Comparison of ENCODE assay signal across 1 cellular context in the genomic region with DNA sequence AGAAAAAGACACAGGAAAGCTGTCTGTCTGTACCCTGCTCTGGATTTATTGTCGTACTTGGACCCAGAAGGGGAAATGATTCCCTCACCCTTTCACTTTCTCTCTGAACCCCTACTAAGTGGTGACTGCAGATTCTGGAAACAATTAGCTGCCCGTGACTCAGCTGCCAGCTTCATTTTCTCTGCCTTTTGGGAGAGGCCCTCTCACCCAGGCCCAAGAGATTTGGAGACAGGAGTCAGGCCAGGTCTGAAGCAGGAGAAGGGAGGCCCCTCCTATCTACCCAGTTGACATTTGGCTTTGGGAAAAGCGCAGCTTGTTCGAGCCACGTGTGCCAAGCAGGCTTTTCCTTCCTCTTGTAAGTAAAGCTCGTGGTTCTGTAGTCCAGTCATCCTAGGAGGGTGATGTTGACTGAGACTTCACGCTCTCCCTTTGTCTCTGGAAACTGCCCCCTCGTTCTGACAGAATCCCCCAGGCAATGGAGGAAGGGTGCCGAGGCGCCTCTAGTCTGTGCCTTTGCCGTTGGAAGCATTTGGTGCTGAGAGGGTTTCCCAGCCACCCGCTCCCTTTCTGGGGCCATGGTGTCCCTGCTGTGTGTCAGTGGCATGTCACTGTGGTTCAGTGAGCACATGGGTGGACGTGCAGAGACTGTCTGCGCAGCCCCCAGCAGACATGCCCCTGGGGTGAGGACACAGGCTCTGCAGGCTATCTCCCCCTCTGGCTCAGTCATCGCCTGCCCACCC.
TF ChIP-seq lines count a peak whose summit lies in the region.

No MANE protein-coding gene starts in this region.

TF ChIP-seq in GM12878, 131 proteins besides CTCF, POLR2A, EP300 and RAD21:
- TF ChIP-seq ETV6 (conservative IDR thresholded peaks at IDR 0.05 in 1 of 2, IDR thresholded peaks at IDR 0.05 in 1 of 2; ENCODE audit: borderline replicate concordance in 1 of 2, low read depth in 1 of 2): no peak
- no peak for TF ChIP-seq ASH2L (IDR thresholded peaks at IDR 0.05; ENCODE audit: borderline replicate concordance, low read depth)
- TF ChIP-seq PML (IDR thresholded peaks at IDR 0.05; ENCODE audit: low read length): no peak
- TF ChIP-seq, protein P1, sequence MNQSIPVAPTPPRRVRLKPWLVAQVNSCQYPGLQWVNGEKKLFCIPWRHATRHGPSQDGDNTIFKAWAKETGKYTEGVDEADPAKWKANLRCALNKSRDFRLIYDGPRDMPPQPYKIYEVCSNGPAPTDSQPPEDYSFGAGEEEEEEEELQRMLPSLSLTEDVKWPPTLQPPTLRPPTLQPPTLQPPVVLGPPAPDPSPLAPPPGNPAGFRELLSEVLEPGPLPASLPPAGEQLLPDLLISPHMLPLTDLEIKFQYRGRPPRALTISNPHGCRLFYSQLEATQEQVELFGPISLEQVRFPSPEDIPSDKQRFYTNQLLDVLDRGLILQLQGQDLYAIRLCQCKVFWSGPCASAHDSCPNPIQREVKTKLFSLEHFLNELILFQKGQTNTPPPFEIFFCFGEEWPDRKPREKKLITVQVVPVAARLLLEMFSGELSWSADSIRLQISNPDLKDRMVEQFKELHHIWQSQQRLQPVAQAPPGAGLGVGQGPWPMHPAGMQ (IDR thresholded peaks at IDR 0.05; ENCODE audit: borderline replicate concordance): no peak
- TF ChIP-seq NR2F1 (conservative IDR thresholded peaks at IDR 0.05): no peak
- TF ChIP-seq TARDBP (IDR thresholded peaks at IDR 0.05; ENCODE audit: borderline replicate concordance): no peak
- TF ChIP-seq NFIC (IDR thresholded peaks at IDR 0.05; ENCODE audit: low read depth, low read length): no peak
- TF ChIP-seq DPF2 (IDR thresholded peaks at IDR 0.05): no peak
- no peak for TF ChIP-seq TCF12 (IDR thresholded peaks at IDR 0.05; ENCODE audit: low read depth, low read length)
- TF ChIP-seq BCL3 (IDR thresholded peaks at IDR 0.05; ENCODE audit: borderline replicate concordance, insufficient read depth, low read depth, low read length, poor library complexity, severe bottlenecking): no peak
- no peak for TF ChIP-seq MEF2A (IDR thresholded peaks at IDR 0.05; ENCODE audit: insufficient read depth, low read depth, low read length)
- no peak for TF ChIP-seq TCF3 (IDR thresholded peaks at IDR 0.05; ENCODE audit: borderline replicate concordance, insufficient read depth, low read depth, low read length)
- TF ChIP-seq MEF2B (IDR thresholded peaks at IDR 0.05; ENCODE audit: partially characterized antibody, poor library complexity, severe bottlenecking): no peak
- no peak for TF ChIP-seq IRF4 (IDR thresholded peaks at IDR 0.05; ENCODE audit: low read depth, low read length)
- TF ChIP-seq NR2C1 (IDR thresholded peaks at IDR 0.05): no peak
- TF ChIP-seq SRF (IDR thresholded peaks at IDR 0.05; ENCODE audit: low read depth in 2 of 2, low read length in 2 of 2): no peak
- no peak for TF ChIP-seq RAD51 (IDR thresholded peaks at IDR 0.05)
- TF ChIP-seq JUNB (IDR thresholded peaks at IDR 0.05): no peak
- TF ChIP-seq HDAC6 (IDR thresholded peaks at IDR 0.05; ENCODE audit: unreplicated experiment): no peak
- no peak for TF ChIP-seq RELA (IDR thresholded peaks at IDR 0.05; ENCODE audit: borderline replicate concordance, partially characterized antibody)
